15 cellular contexts compared by ENCODE assay signal in the genomic region with DNA sequence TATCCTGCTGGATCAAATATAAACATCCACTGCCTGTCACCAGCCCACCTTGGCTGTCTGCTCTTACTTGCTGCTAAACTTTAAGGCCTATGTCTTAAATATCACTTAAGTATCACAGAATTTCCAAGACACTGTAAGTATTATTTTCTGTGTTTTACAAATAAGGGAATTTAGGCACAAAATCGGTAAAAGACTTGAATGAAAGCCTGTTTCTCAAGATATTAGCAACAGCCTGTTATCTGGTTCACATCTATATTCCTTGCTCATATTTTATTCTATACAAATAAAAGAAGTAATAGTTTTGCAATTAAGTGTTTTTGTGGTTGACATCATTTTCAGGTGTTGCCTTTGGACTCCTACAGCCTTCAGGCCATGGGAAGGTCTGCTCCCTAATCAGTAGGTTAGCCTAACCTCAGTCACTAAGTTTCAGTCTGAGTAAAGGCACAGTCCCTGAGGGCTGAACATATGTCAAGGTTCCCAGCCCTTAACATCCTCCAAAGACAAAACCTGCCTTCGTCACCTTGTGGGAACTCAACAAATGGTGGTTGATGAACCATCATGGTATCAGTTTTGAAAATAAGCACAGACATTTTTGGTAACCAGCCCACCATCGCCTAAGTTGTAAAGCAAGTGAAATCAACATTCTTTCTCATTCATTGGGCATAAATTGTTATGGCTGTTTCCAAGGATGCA.
DNase-seq lines count a peak whose midpoint lies in the region; ATAC-seq lines count a peak whose summit lies in the region.
"Had no signal": no experiment of that assay in that cellular context is flagged by ENCODE, and none has a peak within 500 bp of the region (broad histone marks: within the 10 kb centered on the region; RNA-seq: fewer than 3 reads in every experiment).

No MANE protein-coding gene starts in this region.

- ATAC-seq in GM18499 (IDR thresholded peaks at IDR 0.05; ENCODE audit: insufficient read depth, unreplicated experiment) (peak; percentile 95), GM19438 (IDR thresholded peaks at IDR 0.05; ENCODE audit: low read depth, unreplicated experiment) (peak; percentile 96), HG02763 (IDR thresholded peaks at IDR 0.05; ENCODE audit: unreplicated experiment) (peak; percentile 84), HG03442 (IDR thresholded peaks at IDR 0.05; ENCODE audit: unreplicated experiment) (peak; percentile 98)
- no peak for ATAC-seq in activated T-cell treated with anti-CD3 and anti-CD28 coated beads, Interleukin-2, amount 50 U/mL, for 72 hours (replicated peaks in 1 of 2)
- ATAC-seq: effector memory CD8-positive, alpha-beta T cell had no signal

- H3K4me1 Mint-ChIP-seq in activated CD4-positive, alpha-beta memory T cell treated with anti-CD3 and anti-CD28 coated beads for 36 hours (ENCODE audit: low read depth): no peaks in the 10 kb centered on the region
- H3K4me1 Mint-ChIP-seq in activated T-cell treated with anti-CD3 and anti-CD28 coated beads, Interleukin-2, amount 50 U/mL, for 72 hours (ENCODE audit: low read depth): no peaks in the 10 kb centered on the region

- peaks cover 5% of the 10 kb centered on the region for H3K27me3 Mint-ChIP-seq in activated CD4-positive, alpha-beta memory T cell treated with anti-CD3 and anti-CD28 coated beads for 36 hours
- peaks cover 31% of the 10 kb centered on the region for H3K27me3 Mint-ChIP-seq in activated T-cell treated with anti-CD3 and anti-CD28 coated beads, Interleukin-2, amount 50 U/mL, for 72 hours (ENCODE audit: low read depth)

- no peaks in the 10 kb centered on the region for H3K9me3 Mint-ChIP-seq in activated CD4-positive, alpha-beta memory T cell treated with anti-CD3 and anti-CD28 coated beads for 36 hours
- H3K9me3 Mint-ChIP-seq in activated T-cell treated with anti-CD3 and anti-CD28 coated beads, Interleukin-2, amount 50 U/mL, for 72 hours: no peaks in the 10 kb centered on the region
- H3K9me3 Mint-ChIP-seq: effector memory CD8-positive, alpha-beta T cell; mesothelial cell of epicardium had no signal

- POLR2A ChIA-PET in activated CD4-positive, alpha-beta memory T cell treated with anti-CD3 and anti-CD28 coated beads for 36 hours (lab: Charles Lee): no interaction called here

- CTCF ChIA-PET in activated CD4-positive, alpha-beta memory T cell treated with anti-CD3 and anti-CD28 coated beads for 36 hours (lab: Charles Lee): no interaction called here

- H3K4me3 Mint-ChIP-seq in activated CD4-positive, alpha-beta memory T cell treated with anti-CD3 and anti-CD28 coated beads for 36 hours: no peak overlapping the region
- H3K4me3 Mint-ChIP-seq in activated T-cell treated with anti-CD3 and anti-CD28 coated beads, Interleukin-2, amount 50 U/mL, for 72 hours: no peak overlapping the region
- H3K4me3 Mint-ChIP-seq: effector memory CD8-positive, alpha-beta T cell; mesothelial cell of epicardium had no signal

- H3K27ac Mint-ChIP-seq in activated CD4-positive, alpha-beta memory T cell treated with anti-CD3 and anti-CD28 coated beads for 36 hours: no peak overlapping the region
- no peak overlapping the region for H3K27ac Mint-ChIP-seq in activated T-cell treated with anti-CD3 and anti-CD28 coated beads, Interleukin-2, amount 50 U/mL, for 72 hours
- H3K27ac Mint-ChIP-seq: effector memory CD8-positive, alpha-beta T cell; mesothelial cell of epicardium; progenitor cell of endocrine pancreas had no signal

- intact Hi-C loops in activated CD4-positive, alpha-beta memory T cell treated with anti-CD3 and anti-CD28 coated beads for 36 hours (cut with micrococcal nuclease): no loop called here

- H3K36me3 Mint-ChIP-seq in activated CD4-positive, alpha-beta memory T cell treated with anti-CD3 and anti-CD28 coated beads for 36 hours: no peaks in the 10 kb centered on the region
- no peaks in the 10 kb centered on the region for H3K36me3 Mint-ChIP-seq in activated T-cell treated with anti-CD3 and anti-CD28 coated beads, Interleukin-2, amount 50 U/mL, for 72 hours (ENCODE audit: insufficient read depth in 2 of 2)
- H3K36me3 Mint-ChIP-seq: mesothelial cell of epicardium had no signal

- no peak for DNase-seq in activated CD4-positive, alpha-beta memory T cell treated with anti-CD3 and anti-CD28 coated beads for 36 hours
- DNase-seq in putamen (ENCODE audit: low spot score) (no peak), NCI-H1092 treated with DMSO at 0.1 percent for 48 hours (lab: John Stamatoyannopoulos, UW) (no peak)
- DNase-seq in activated T-cell treated with anti-CD3 and anti-CD28 coated beads, Interleukin-2, amount 50 U/mL, for 72 hours: no peak
- DNase-seq: AML-193; effector memory CD8-positive, alpha-beta T cell; HCEC 1CT; NCI-H69; stimulated activated CD4-positive, alpha-beta T cell treated with anti-CD3 and anti-CD28 coated beads, Interleukin-2, amount 100 ng/mL, for 48 hours had no signal

Comparison
In these comparisons a context has a peak if more than half of its experiments do, and no peak if none do; other contexts are left out.
1. ATAC-seq: peak in GM18499 (single experiment), GM19438 (single experiment), HG02763 (single experiment) and HG03442 (single experiment); none in activated T-cell treated with anti-CD3 and anti-CD28 coated beads, Interleukin-2, amount 50 U/mL, for 72 hours (0 of 2).